ENCODE assay signal across 8 cellular contexts in genomic region chr1:28887418-28887834, GRCh38. TPM values are rescaled to one million over a fixed set of nuclear protein-coding genes. Genes with fewer than 3 reads are reported as not detected.
DNase-seq lines count a peak whose midpoint lies in the region; ATAC-seq and TF ChIP-seq lines count a peak whose summit lies in the region.

No MANE protein-coding gene starts in this region.

- H3K27ac ChIP-seq in upper lobe of right lung, result peak overlapping the region; percentile 77

- in situ Hi-C loops in HAP-1 (cut with MboI; ENCODE audit: low sequenced_read_pairs), result loop anchor here (25.0 kb wide), 1 partner anchor 1825 kb away; the partner anchor contains the start of gene MATN1

- H3K9me3 Mint-ChIP-seq in activated CD4-positive, alpha-beta T cell treated with anti-CD3 and anti-CD28 coated beads, Interleukin-2, amount 10 ng/mL, durations not matched to agents 7 days and 5 days, result no peaks in the 10 kb centered on the region

- H3K36me3 ChIP-seq in HAP-1 (replicated peaks) (no peaks in the 10 kb centered on the region; the same call in 1 of the 2 replicates), mucosa of stomach (ENCODE audit: control insufficient read depth, insufficient read depth, low read length) (no peaks in the 10 kb centered on the region), upper lobe of right lung (no peaks in the 10 kb centered on the region)

- DNase-seq in AG09309 (ENCODE audit: low read depth), result no peak
- peak in 1 of 2 experiments; percentile 35 for DNase-seq in HAP-1 (ENCODE audit: low spot score in 2 of 2)
- DNase-seq in activated CD4-positive, alpha-beta T cell treated with anti-CD3 and anti-CD28 coated beads, Interleukin-2, amount 10 ng/mL, durations not matched to agents 7 days and 5 days, result peak; percentile 26
- peak; percentile 39 for DNase-seq in effector CD8-positive, alpha-beta T cell (lab: John Stamatoyannopoulos, UW)
- DNase-seq in upper lobe of right lung, result peak; percentile 80
- no peak for DNase-seq in NOMO-1 treated with DMSO at 0.1 percent for 48 hours (lab: John Stamatoyannopoulos, UW; ENCODE audit: unreplicated experiment)
- no peak for DNase-seq in NCI-H446 treated with DMSO at 0.1 percent for 48 hours (lab: John Stamatoyannopoulos, UW)

- peak overlapping the region; percentile 95 for H3K27ac Mint-ChIP-seq in activated CD4-positive, alpha-beta T cell treated with anti-CD3 and anti-CD28 coated beads, Interleukin-2, amount 10 ng/mL, durations not matched to agents 7 days and 5 days

- H3K4me3 Mint-ChIP-seq in activated CD4-positive, alpha-beta T cell treated with anti-CD3 and anti-CD28 coated beads, Interleukin-2, amount 10 ng/mL, durations not matched to agents 7 days and 5 days, result peak overlapping the region; percentile 89

- TF ChIP-seq CTCF in AG09309 (IDR thresholded peaks at IDR 0.05; ENCODE audit: control insufficient read depth, insufficient read depth, low read depth, low read length, missing control alignments) (no peak), upper lobe of right lung (IDR thresholded peaks at IDR 0.05) (no peak)

- peak overlapping the region; percentile 95 for H3K9ac ChIP-seq in mucosa of stomach (ENCODE audit: low read length)

- H3K9me3 ChIP-seq in HAP-1 (no peaks in the 10 kb centered on the region), mucosa of stomach (ENCODE audit: control insufficient read depth, low read length) (no peaks in the 10 kb centered on the region), upper lobe of right lung (no peaks in the 10 kb centered on the region)

- H3K27me3 ChIP-seq in HAP-1 (ENCODE audit: low read depth) (no peaks in the 10 kb centered on the region), mucosa of stomach (ENCODE audit: control insufficient read depth, insufficient read depth, low read length) (no peaks in the 10 kb centered on the region), upper lobe of right lung (no peaks in the 10 kb centered on the region)

- POLR2A ChIA-PET in activated CD4-positive, alpha-beta T cell treated with anti-CD3 and anti-CD28 coated beads, Interleukin-2, amount 10 ng/mL, durations not matched to agents 7 days and 5 days (lab: Charles Lee), result no interaction called here

- H3K4me1 ChIP-seq in HAP-1 (peaks cover 22% of the 10 kb centered on the region), mucosa of stomach (ENCODE audit: control insufficient read depth, insufficient read depth, low read length) (peaks cover 42% of the 10 kb centered on the region), upper lobe of right lung (peaks cover 36% of the 10 kb centered on the region)

- ATAC-seq in upper lobe of right lung, result peak; percentile 33

- intact Hi-C loops in upper lobe of right lung (cut with DNase I), result no loop called here

- H3K4me3 ChIP-seq in AG09309 (ENCODE audit: control insufficient read depth, low read depth, low read length) (peak overlapping the region; percentile 86), HAP-1 (peak overlapping the region; percentile 95), mucosa of stomach (ENCODE audit: low read length) (peak overlapping the region; percentile 65), upper lobe of right lung (peak overlapping the region; percentile 96)

- peaks cover 64% of the 10 kb centered on the region for H3K4me1 Mint-ChIP-seq in activated CD4-positive, alpha-beta T cell treated with anti-CD3 and anti-CD28 coated beads, Interleukin-2, amount 10 ng/mL, durations not matched to agents 7 days and 5 days

- H3K27me3 Mint-ChIP-seq in activated CD4-positive, alpha-beta T cell treated with anti-CD3 and anti-CD28 coated beads, Interleukin-2, amount 10 ng/mL, durations not matched to agents 7 days and 5 days, result no peaks in the 10 kb centered on the region

- CTCF ChIA-PET in activated CD4-positive, alpha-beta T cell treated with anti-CD3 and anti-CD28 coated beads, Interleukin-2, amount 10 ng/mL, durations not matched to agents 7 days and 5 days (lab: Charles Lee), result interaction anchor here (0.9 to 1.7 kb wide), 3 partner anchors 10 to 295 kb away, joined by 3 to 7 read pairs (median 5); partner anchors contain the start of gene SRSF4

- H3K36me3 Mint-ChIP-seq in activated CD4-positive, alpha-beta T cell treated with anti-CD3 and anti-CD28 coated beads, Interleukin-2, amount 10 ng/mL, durations not matched to agents 7 days and 5 days (ENCODE audit: low read depth), result peaks cover 3% of the 10 kb centered on the region

RNA-seq across cellular contexts. Expression of gene EPB41, which starts 26.9 kb away (rescaled TPM):
- 100 to 1,000 TPM; 163 to 198 TPM for total RNA-seq in activated CD4-positive, alpha-beta T cell treated with anti-CD3 and anti-CD28 coated beads, Interleukin-2, amount 10 ng/mL, durations not matched to agents 7 days and 5 days
- 67.0 TPM for total RNA-seq in upper lobe of right lung

Comparison
In these comparisons a context has a peak if more than half of its experiments do, and no peak if none do; other contexts are left out.
1. DNase-seq: peak in activated CD4-positive, alpha-beta T cell treated with anti-CD3 and anti-CD28 coated beads, Interleukin-2, amount 10 ng/mL, durations not matched to agents 7 days and 5 days (single experiment), effector CD8-positive, alpha-beta T cell (single experiment) and upper lobe of right lung (single experiment); none in AG09309 (single experiment), NOMO-1 treated with DMSO at 0.1 percent for 48 hours (single experiment) and NCI-H446 treated with DMSO at 0.1 percent for 48 hours (single experiment).
2. Peak in every context shown above with its lines, with median percentiles within 50 percentile points of each other: H3K4me3 ChIP-seq.